ENCODE assay signal across 24 cellular contexts in genomic region chr7:6148724-6149360, GRCh38.
"Had no signal": no experiment of that assay in that cellular context is flagged by ENCODE, and none has a peak within 500 bp of the region (broad histone marks: within the 10 kb centered on the region; RNA-seq: fewer than 3 reads in every experiment).

No MANE protein-coding gene starts in this region.

- H3K4me1 Mint-ChIP-seq: activated CD4-positive, alpha-beta T cell treated with anti-CD3 and anti-CD28 coated beads, Interleukin-2, amount 10 ng/mL, durations not matched to agents 24 days and 14 days; central memory CD8-positive, alpha-beta T cell; endodermal cell had no signal

- H3K27ac ChIP-seq: adrenal gland, ascending aorta, brain microvascular endothelial cell, heart right ventricle, neutrophil, parathyroid adenoma, thoracic aorta, upper lobe of right lung had no signal

- ATAC-seq: heart right ventricle; left lobe of liver; natural killer cell treated with Interleukin-12 subunit alpha and Interleukin-12 subunit beta and Interleukin-15 and Interleukin-18, amount 100 ng/mL, for 72 hours; upper lobe of right lung had no signal

- H3K4me1 ChIP-seq: adrenal gland, ascending aorta, heart right ventricle, parathyroid adenoma, upper lobe of right lung had no signal

- H3K4me3 Mint-ChIP-seq: activated CD4-positive, alpha-beta memory T cell treated with anti-CD3 and anti-CD28 coated beads, Interleukin-2, amount 10 ng/mL, durations not matched to agents 7 days and 5 days; activated CD4-positive, alpha-beta T cell treated with anti-CD3 and anti-CD28 coated beads, Interleukin-2, amount 10 ng/mL, durations not matched to agents 24 days and 14 days; activated naive CD8-positive, alpha-beta T cell; central memory CD8-positive, alpha-beta T cell; endodermal cell; natural killer cell treated with Interleukin-12 subunit alpha and Interleukin-12 subunit beta and Interleukin-15 and Interleukin-18, amount 100 ng/mL, for 72 hours; T-helper 1 cell treated with Interleukin-12 subunit alpha and Interleukin-12 subunit beta and Interleukin-4 antibody, amounts not matched to agents 30 μg/mL and 1 μg/mL, for 36 hours had no signal

- H3K9me3 Mint-ChIP-seq: activated CD4-positive, alpha-beta memory T cell treated with anti-CD3 and anti-CD28 coated beads, Interleukin-2, amount 10 ng/mL, durations not matched to agents 7 days and 5 days; activated CD4-positive, alpha-beta T cell treated with anti-CD3 and anti-CD28 coated beads, Interleukin-2, amount 10 ng/mL, durations not matched to agents 24 days and 14 days; central memory CD8-positive, alpha-beta T cell; endodermal cell; natural killer cell treated with Interleukin-12 subunit alpha and Interleukin-12 subunit beta and Interleukin-15 and Interleukin-18, amount 100 ng/mL, for 72 hours; T-helper 1 cell treated with Interleukin-12 subunit alpha and Interleukin-12 subunit beta and Interleukin-4 antibody, amounts not matched to agents 30 μg/mL and 1 μg/mL, for 36 hours had no signal

- H3K9me3 ChIP-seq: adrenal gland, ascending aorta, heart right ventricle, neutrophil, thoracic aorta, upper lobe of right lung had no signal

- H3K27ac Mint-ChIP-seq: activated CD4-positive, alpha-beta memory T cell treated with anti-CD3 and anti-CD28 coated beads, Interleukin-2, amount 10 ng/mL, durations not matched to agents 7 days and 5 days; activated CD4-positive, alpha-beta T cell treated with anti-CD3 and anti-CD28 coated beads, Interleukin-2, amount 10 ng/mL, durations not matched to agents 24 days and 14 days; activated naive CD8-positive, alpha-beta T cell; natural killer cell treated with Interleukin-12 subunit alpha and Interleukin-12 subunit beta and Interleukin-15 and Interleukin-18, amount 100 ng/mL, for 72 hours; T-helper 1 cell treated with Interleukin-12 subunit alpha and Interleukin-12 subunit beta and Interleukin-4 antibody, amounts not matched to agents 30 μg/mL and 1 μg/mL, for 36 hours had no signal

- H3K4me3 ChIP-seq: adrenal gland, ascending aorta, heart right ventricle, lung, thoracic aorta, upper lobe of right lung had no signal

- H3K27me3 Mint-ChIP-seq: activated CD4-positive, alpha-beta memory T cell treated with anti-CD3 and anti-CD28 coated beads, Interleukin-2, amount 10 ng/mL, durations not matched to agents 7 days and 5 days; activated CD4-positive, alpha-beta T cell treated with anti-CD3 and anti-CD28 coated beads, Interleukin-2, amount 10 ng/mL, durations not matched to agents 24 days and 14 days; activated naive CD8-positive, alpha-beta T cell; central memory CD8-positive, alpha-beta T cell; natural killer cell treated with Interleukin-12 subunit alpha and Interleukin-12 subunit beta and Interleukin-15 and Interleukin-18, amount 100 ng/mL, for 72 hours had no signal

- H3K27me3 ChIP-seq: adrenal gland, ascending aorta, brain microvascular endothelial cell, heart right ventricle, neutrophil, upper lobe of right lung had no signal

- DNase-seq: activated CD4-positive, alpha-beta memory T cell treated with anti-CD3 and anti-CD28 coated beads, Interleukin-2, amount 10 ng/mL, durations not matched to agents 7 days and 5 days; activated CD4-positive, alpha-beta T cell treated with anti-CD3 and anti-CD28 coated beads, Interleukin-2, amount 10 ng/mL, durations not matched to agents 24 days and 14 days; activated gamma-delta T cell treated with Interleukin-2 at 50 U/mL for 16 hours; activated T-cell treated with anti-CD3 and anti-CD28 coated beads, Interleukin-2, amount 50 U/mL, for 1 hour; brain microvascular endothelial cell; cortex of kidney; endodermal cell; heart right ventricle; islet precursor cell; stimulated activated CD4-positive, alpha-beta T cell treated with anti-CD3 and anti-CD28 coated beads, Interleukin-2, amount 100 ng/mL, for 48 hours; stimulated activated CD8-positive, alpha-beta memory T cell treated with anti-CD3 and anti-CD28 coated beads, Interleukin-4, amount 100 ng/mL, for 48 hours; stimulated activated naive CD4-positive, alpha-beta T cell treated with Interleukin-2 at 50 U/mL for 16 hours; upper lobe of right lung had no signal
